Comparison of ENCODE assay signal across 8 cellular contexts in genomic region chr1:64136749-64137568, GRCh38.
DNase-seq lines count a peak whose midpoint lies in the region; ATAC-seq lines count a peak whose summit lies in the region.

No MANE protein-coding gene starts in this region.

- intact Hi-C loops in left colon (cut with DNase I, micrococcal nuclease): loop anchor here in 1 of 2 donors (5.0 to 10.0 kb wide), 4 partner anchors 202 to 520 kb away; partner anchors contain the start of gene ROR1

- peak; percentile 70 for ATAC-seq in HG03025 (IDR thresholded peaks at IDR 0.05; ENCODE audit: low FRiP score, unreplicated experiment)
- ATAC-seq in left colon: peak; percentile 81

- peak; percentile 41 for DNase-seq in SKM-1 treated with dmso at 0.1 percent for 144 hours (lab: John Stamatoyannopoulos, UW; ENCODE audit: unreplicated experiment)
- DNase-seq in SKM-1 (lab: John Stamatoyannopoulos, UW; ENCODE audit: unreplicated experiment): no peak
- peak; percentile 9 for DNase-seq in NCI-H2171 (lab: John Stamatoyannopoulos, UW)
- DNase-seq in activated CD4-positive, CD25-positive, alpha-beta regulatory T cell (lab: John Stamatoyannopoulos, UW): peak; percentile 16 to 45 (median 36)
- peak; percentile 44 for DNase-seq in central memory CD4-positive, alpha-beta T cell
- peak; percentile 58 to 82 for DNase-seq in left colon
- DNase-seq in stimulated activated CD4-positive, alpha-beta T cell treated with anti-CD3 and anti-CD28 coated beads, Interleukin-2, amount 100 ng/mL, for 4 hours (ENCODE audit: low read depth): peak; percentile 44
